31 cellular contexts compared by ENCODE assay signal in genomic region chr6:40320947-40321346, GRCh38.
DNase-seq lines count a peak whose midpoint lies in the region; ATAC-seq, FAIRE-seq and TF ChIP-seq lines count a peak whose summit lies in the region.
"Had no signal": no experiment of that assay in that cellular context is flagged by ENCODE, and none has a peak within 500 bp of the region (broad histone marks: within the 10 kb centered on the region; RNA-seq: fewer than 3 reads in every experiment).

No MANE protein-coding gene starts in this region.

- H2AFZ ChIP-seq in HepG2 (ENCODE audit: low read length): no peak overlapping the region

- H3K36me3 ChIP-seq in right lobe of liver (no peaks in the 10 kb centered on the region), HepG2 (replicated peaks in 1 of 2; ENCODE audit: control insufficient read depth in 1 of 2, insufficient read depth in 2 of 2, low read length in 2 of 2) (no peaks in the 10 kb centered on the region)
- H3K36me3 ChIP-seq: BE2C; BLaER1; BLaER1 treated with 17β-estradiol and CSF1 and Interleukin-3, amounts not matched to agents 10 nM and 100 nM had no signal

- H3K4me2 ChIP-seq in HepG2 (ENCODE audit: low read depth, low read length): no peak overlapping the region
- H3K4me2 ChIP-seq: A549 had no signal

- H3K27ac ChIP-seq in right lobe of liver (no peak overlapping the region), HepG2 (ENCODE audit: extremely low read length, insufficient read depth, low read length) (no peak overlapping the region)
- H3K27ac ChIP-seq: 22Rv1; A549; BLaER1; BLaER1 treated with 17β-estradiol and CSF1 and Interleukin-3, amounts not matched to agents 10 nM and 100 nM; C4-2B had no signal

- intact Hi-C loops in right lobe of liver (cut with DNase I): no loop called here
- intact Hi-C loops in HepG2 (cut with micrococcal nuclease; ENCODE audit: unreplicated experiment): loop anchor here (1.0 to 10.0 kb wide), 2 partner anchors 31 to 744 kb away; no protein-coding TSS in a partner anchor

- H3K9me3 ChIP-seq in right lobe of liver: no peaks in the 10 kb centered on the region
- no peaks in the 10 kb centered on the region for H3K9me3 ChIP-seq in HepG2 (ENCODE audit: low read length)
- H3K9me3 ChIP-seq: A549, BE2C, Caco-2 had no signal

- ATAC-seq in right lobe of liver: peak; percentile 63 to 91 (median 66)
- ATAC-seq in HepG2: no peak
- ATAC-seq in left lobe of liver: peak; percentile 83
- ATAC-seq in GM21447 (IDR thresholded peaks at IDR 0.05; ENCODE audit: unreplicated experiment): no peak
- ATAC-seq: A549; CD8-positive, alpha-beta T cell had no signal

- DNase-seq in right lobe of liver: peak in 1 of 3 donors; percentile 58
- DNase-seq in HepG2 (ENCODE audit: low spot score): no peak
- DNase-seq in left lobe of liver (ENCODE audit: low spot score): peak; percentile 52
- DNase-seq: 8988T; ACHN; AML-193; BE2C; C1 segment of cervical spinal cord; Caco-2; Calu3; CD4-positive, alpha-beta memory T cell; CD4-positive, alpha-beta T cell; CD4-positive, CD25-positive, alpha-beta regulatory T cell; CD8-positive, alpha-beta memory T cell; CD8-positive, alpha-beta T cell; COR-L47; DMS 273 treated with DMSO at 0.1 percent for 48 hours; DMS153; DMS53; DMS79; DMS79 treated with DMSO at 0.1 percent for 48 hours; DND-41; EL had no signal

- no peaks in the 10 kb centered on the region for H4K20me1 ChIP-seq in HepG2 (ENCODE audit: insufficient read depth, low read length)
- H4K20me1 ChIP-seq: BLaER1; BLaER1 treated with 17β-estradiol and CSF1 and Interleukin-3, amounts not matched to agents 10 nM and 100 nM had no signal

- H3K9ac ChIP-seq in HepG2 (ENCODE audit: insufficient read depth, low read depth, low read length): no peak overlapping the region
- H3K9ac ChIP-seq: BLaER1; BLaER1 treated with 17β-estradiol and CSF1 and Interleukin-3, amounts not matched to agents 10 nM and 100 nM had no signal

- peaks cover 0 to 11% (median 0%) of the 10 kb centered on the region in 4 donors for H3K4me1 ChIP-seq in right lobe of liver
- no peaks in the 10 kb centered on the region for H3K4me1 ChIP-seq in HepG2 (ENCODE audit: insufficient read depth, low read length)
- H3K4me1 ChIP-seq: A549, BE2C, Caco-2 had no signal

- no peaks in the 10 kb centered on the region for H3K79me2 ChIP-seq in HepG2 (ENCODE audit: insufficient read depth, low read length)

- no peak overlapping the region for H3K4me3 ChIP-seq in right lobe of liver
- H3K4me3 ChIP-seq in HepG2 (replicated peaks in 1 of 3; ENCODE audit: insufficient read depth in 1 of 3, low read depth in 2 of 3, low read length in 3 of 3): no peak overlapping the region
- H3K4me3 ChIP-seq: A549; BLaER1; BLaER1 treated with 17β-estradiol and CSF1 and Interleukin-3, amounts not matched to agents 10 nM and 100 nM had no signal

- in situ Hi-C loops in HepG2 (cut with HindIII; ENCODE audit: extremely low pct_ligation_motif_present, low pct_unique_long_range_greater_than_20kb): no loop called here

- TF ChIP-seq CTCF in right lobe of liver (IDR thresholded peaks at IDR 0.05) (no peak), HepG2 (CRISPR knock-in tag; IDR thresholded peaks at IDR 0.05) (no peak)

- POLR2A ChIA-PET in HepG2 (lab: Yijun Ruan, JAX): no interaction called here

- WGBS in right lobe of liver (ENCODE audit: insufficient coverage, low coverage, low lambda C conversion rate, missing lambda C conversion rate): 0% methylated on average over 2 of the region's 2 CpGs
- WGBS in HepG2 (ENCODE audit: low lambda C conversion rate): 0% methylated on average over 2 of the region's 2 CpGs

- no TSS peak for BruUV-seq in HepG2 (replicated peaks; lab: Mats Ljungman, UMichigan)

- TF ChIP-seq POLR2A in right lobe of liver (IDR thresholded peaks at IDR 0.05) (no peak), HepG2 (IDR thresholded peaks at IDR 0.05; ENCODE audit: insufficient read depth in 1 of 2, low read depth in 2 of 2, low read length in 2 of 2) (no peak)

- no peak for TF ChIP-seq RAD21 in HepG2 (CRISPR knock-in tag; IDR thresholded peaks at IDR 0.05)

- CTCF ChIA-PET in HepG2 (lab: Yijun Ruan, JAX; ENCODE audit: low intra/inter-chr PET ratio, low total read pairs): no interaction called here

- no peaks in the 10 kb centered on the region for H3K27me3 ChIP-seq in right lobe of liver
- peaks cover 3 to 17% of the 10 kb centered on the region in 2 experiments; a peak in 3 of 5 replicates for H3K27me3 ChIP-seq in HepG2 (ENCODE audit: control insufficient read depth in 1 of 2, insufficient read depth in 2 of 2, low read length in 2 of 2)
- H3K27me3 ChIP-seq: BE2C; BLaER1; BLaER1 treated with 17β-estradiol and CSF1 and Interleukin-3, amounts not matched to agents 10 nM and 100 nM had no signal

- TF ChIP-seq EP300 in HepG2 (IDR thresholded peaks at IDR 0.05; ENCODE audit: low read depth in 2 of 2, low read length in 2 of 2) (no peak), HepG2 (CRISPR knock-in tag; IDR thresholded peaks at IDR 0.05; ENCODE audit: borderline replicate concordance) (no peak)

- no peak for FAIRE-seq in HepG2 (lab: Jason Lieb, UNC)
- FAIRE-seq: A204.1, A549, D721Med had no signal

TF ChIP-seq in HepG2, 621 proteins besides CTCF, POLR2A, EP300 and RAD21:
- no peak for TF ChIP-seq RORA (CRISPR knock-in tag; IDR thresholded peaks at IDR 0.05)
- TF ChIP-seq ZNF224 (CRISPR knock-in tag; IDR thresholded peaks at IDR 0.05): no peak
- no peak for TF ChIP-seq BRF2 (CRISPR knock-in tag; IDR thresholded peaks at IDR 0.05)
- no peak for TF ChIP-seq ZNF841 (CRISPR knock-in tag; IDR thresholded peaks at IDR 0.05; ENCODE audit: borderline replicate concordance)
- TF ChIP-seq NFE2L1 (CRISPR knock-in tag; IDR thresholded peaks at IDR 0.05; ENCODE audit: borderline replicate concordance): no peak

Comparison
In these comparisons a context has a peak if more than half of its experiments do, and no peak if none do; other contexts are left out.
1. ATAC-seq: peak in right lobe of liver (4 of 4) and left lobe of liver (single experiment); none in HepG2 (single experiment) and GM21447 (single experiment).